In the genomic region with DNA sequence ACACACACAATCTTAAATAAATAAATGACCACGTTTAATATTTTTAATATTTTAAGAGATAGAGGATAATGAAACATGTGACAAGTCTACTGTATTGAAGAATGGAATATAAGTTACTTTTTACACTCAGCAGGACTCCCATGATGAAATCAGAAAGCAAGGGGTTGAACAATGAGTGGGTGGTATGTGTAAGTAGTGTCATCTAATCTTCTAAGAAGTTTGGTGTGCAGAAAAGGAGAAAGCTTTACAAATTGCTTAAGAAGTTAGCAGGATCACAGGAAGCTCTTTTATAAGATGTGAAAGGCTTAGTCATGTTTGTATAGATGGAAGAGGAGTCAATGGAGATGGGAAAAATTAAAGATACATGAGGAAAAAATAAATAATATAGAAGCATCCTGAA, we compare ENCODE assay signal across 25 cellular contexts. TPM values are rescaled to one million over a fixed set of nuclear protein-coding genes. Genes with fewer than 3 reads are reported as not detected.
"Had no signal": no experiment of that assay in that cellular context is flagged by ENCODE, and none has a peak within 500 bp of the region (broad histone marks: within the 10 kb centered on the region; RNA-seq: fewer than 3 reads in every experiment).

No MANE protein-coding gene starts in this region.

- H3K4me1 ChIP-seq: foreskin keratinocyte, transverse colon had no signal

- H3K27me3 ChIP-seq: foreskin keratinocyte, neutrophil, stomach, transverse colon had no signal

- H3K27ac ChIP-seq: coronary artery, foreskin keratinocyte, neutrophil, stomach, thoracic aorta, transverse colon had no signal

- H3K36me3 ChIP-seq: neutrophil, stomach, thoracic aorta, transverse colon had no signal

- H3K4me3 ChIP-seq: coronary artery, lung, stomach, thoracic aorta, transverse colon had no signal

- H3K9me3 ChIP-seq: neutrophil, thoracic aorta had no signal

- DNase-seq: effector CD8-positive, alpha-beta T cell; foreskin keratinocyte; left colon; left ventricle myocardium superior; mesendoderm; naive thymus-derived CD8-positive, alpha-beta T cell; posterior cingulate gyrus; small intestine; stimulated activated CD4-positive, alpha-beta T cell treated with anti-CD3 and anti-CD28 coated beads, Interleukin-12 subunit alpha, Interleukin-12 subunit beta, amount 100 ng/mL, for 4 hours; stimulated activated naive CD4-positive, alpha-beta T cell; stomach; substantia nigra; transverse colon had no signal

RNA-seq across cellular contexts. Expression of a gene that starts 47.8 kb away (rescaled TPM):
- total RNA-seq: cerebellum; dermis microvascular lymphatic vessel endothelial cell; foreskin keratinocyte; kidney epithelial cell; left colon; left ventricle myocardium superior; lung; mononuclear cell; naive thymus-derived CD8-positive, alpha-beta T cell; osteocyte; pulmonary artery endothelial cell; sciatic nerve; stomach; thoracic aorta; transverse colon; ureter had no signal
